ENCODE assay signal across 8 cellular contexts in the genomic region with DNA sequence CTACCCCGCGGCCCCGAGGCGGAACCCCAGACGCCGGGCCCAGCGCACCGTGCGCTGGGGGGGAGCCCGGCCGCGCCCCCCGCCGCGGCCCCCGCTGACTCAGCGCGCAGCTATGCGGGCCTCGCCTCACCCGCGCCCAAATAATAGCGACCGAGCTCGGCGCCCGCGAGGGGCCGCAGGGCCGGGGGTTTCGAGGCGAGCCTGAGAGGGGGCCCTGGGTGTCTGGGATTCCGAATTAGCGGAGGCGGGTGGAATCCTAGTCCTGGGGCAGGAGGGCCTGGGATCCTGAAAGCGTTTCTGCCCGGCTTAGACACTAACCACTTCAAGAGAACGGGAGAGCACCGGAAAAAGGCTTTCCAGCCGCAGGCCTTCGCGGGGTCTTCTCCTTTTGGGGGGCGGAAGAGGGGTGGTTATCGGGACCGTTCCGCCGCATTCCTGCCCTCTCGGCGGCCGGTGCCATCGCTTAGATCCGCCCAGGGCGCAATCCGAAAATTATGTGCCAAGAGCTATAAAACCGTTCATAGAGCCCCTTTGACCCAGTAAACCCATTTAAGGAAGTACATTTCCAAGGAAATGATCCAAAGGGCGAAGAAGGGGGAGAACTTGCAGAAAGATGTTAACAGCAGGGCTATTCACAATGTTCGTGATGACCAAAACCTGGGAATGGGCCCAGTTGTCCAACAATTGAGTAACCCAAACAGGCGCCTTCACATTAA. TPM values are rescaled to one million over a fixed set of nuclear protein-coding genes. Genes with fewer than 3 reads are reported as not detected.
DNase-seq lines count a peak whose midpoint lies in the region; ATAC-seq and TF ChIP-seq lines count a peak whose summit lies in the region.

No MANE protein-coding gene starts in this region.

- H3K4me3 Mint-ChIP-seq in T-helper 1 cell treated with Interleukin-12 subunit alpha and Interleukin-12 subunit beta and Interleukin-4 antibody, amounts not matched to agents 30 μg/mL and 1 μg/mL, for 36 hours: peak overlapping the region; percentile 78

- no peaks in the 10 kb centered on the region for H3K9me3 Mint-ChIP-seq in T-helper 1 cell treated with Interleukin-12 subunit alpha and Interleukin-12 subunit beta and Interleukin-4 antibody, amounts not matched to agents 30 μg/mL and 1 μg/mL, for 36 hours

- H3K4me3 ChIP-seq in duodenal mucosa (ENCODE audit: low read depth in 1 of 2, low read length in 2 of 2) (peak overlapping the region; percentile 68 to 95), lung (peak overlapping the region; percentile 88), subcutaneous abdominal adipose tissue (ENCODE audit: low read depth in 1 of 5, low read length in 5 of 5) (peak overlapping the region; percentile 80 to 95 (median 95))

- 1 to 2% methylated on average over 47 to 58 of the region's 58 CpGs for WGBS in lung, 2 donors

- no peaks in the 10 kb centered on the region for H3K27me3 ChIP-seq in duodenal mucosa (ENCODE audit: control insufficient read depth in 1 of 2, insufficient read depth in 2 of 2, low read length in 2 of 2)
- H3K27me3 ChIP-seq in lung (ENCODE audit: control insufficient read depth, insufficient read depth): no peaks in the 10 kb centered on the region
- H3K27me3 ChIP-seq in subcutaneous abdominal adipose tissue (ENCODE audit: control insufficient read depth in 5 of 5, insufficient read depth in 4 of 5, low read length in 5 of 5): no peaks in the 10 kb centered on the region

- H3K27ac ChIP-seq in duodenal mucosa (ENCODE audit: low read depth, low read length) (peak overlapping the region; percentile 98), lung (ENCODE audit: low read depth in 1 of 2, low read length in 1 of 2) (peak overlapping the region; percentile 98 to 100), subcutaneous abdominal adipose tissue (ENCODE audit: low read depth, low read length) (peak overlapping the region; percentile 99)

- H3K4me1 Mint-ChIP-seq in T-helper 1 cell treated with Interleukin-12 subunit alpha and Interleukin-12 subunit beta and Interleukin-4 antibody, amounts not matched to agents 30 μg/mL and 1 μg/mL, for 36 hours (ENCODE audit: low read depth): peaks cover 17% of the 10 kb centered on the region

- H3K4me1 ChIP-seq in duodenal mucosa (ENCODE audit: control insufficient read depth in 1 of 2, insufficient read depth in 2 of 2, low read length in 2 of 2) (peaks cover 20 to 32% of the 10 kb centered on the region in 2 donors), lung (ENCODE audit: control insufficient read depth in 2 of 2, insufficient read depth in 2 of 2, low read length in 2 of 2) (peaks cover 2 to 12% of the 10 kb centered on the region in 2 donors), subcutaneous abdominal adipose tissue (ENCODE audit: control insufficient read depth in 5 of 5, insufficient read depth in 5 of 5, low read length in 5 of 5) (peaks cover 0 to 59% (median 45%) of the 10 kb centered on the region in 5 donors)

- DNase-seq in AG09319 (ENCODE audit: extremely low read depth, low read depth) (peak; percentile 50), lung (ENCODE audit: low spot score) (peak; percentile 60), activated gamma-delta T cell (lab: John Stamatoyannopoulos, UW) (no peak)

- peak overlapping the region; percentile 76 to 79 for H3K9ac ChIP-seq in duodenal mucosa (ENCODE audit: low read depth in 1 of 2, low read length in 2 of 2)
- H3K9ac ChIP-seq in subcutaneous abdominal adipose tissue (ENCODE audit: low read length in 5 of 5): peak overlapping the region; percentile 70 to 100 (median 98)

- ATAC-seq in GM18511 (IDR thresholded peaks at IDR 0.05; ENCODE audit: unreplicated experiment) (peak; percentile 41), HG03521 (IDR thresholded peaks at IDR 0.05; ENCODE audit: unreplicated experiment) (peak; percentile 33), lung (ENCODE audit: insufficient read depth, low FRiP score) (peak; percentile 65)

- TF ChIP-seq CTCF in AG09319 (IDR thresholded peaks at IDR 0.05; ENCODE audit: low read depth, low read length) (no peak; the same call in 1 of the 2 replicates), lung (IDR thresholded peaks at IDR 0.05; ENCODE audit: control extremely low read depth, extremely low read depth) (no peak)

- H3K9me3 ChIP-seq in duodenal mucosa (ENCODE audit: control insufficient read depth in 1 of 2, low read length in 2 of 2) (no peaks in the 10 kb centered on the region), lung (ENCODE audit: control insufficient read depth in 2 of 2, insufficient read depth in 1 of 2, low read length in 1 of 2) (no peaks in the 10 kb centered on the region), subcutaneous abdominal adipose tissue (ENCODE audit: control insufficient read depth in 5 of 5, low read length in 5 of 5) (no peaks in the 10 kb centered on the region)

- H3K36me3 Mint-ChIP-seq in T-helper 1 cell treated with Interleukin-12 subunit alpha and Interleukin-12 subunit beta and Interleukin-4 antibody, amounts not matched to agents 30 μg/mL and 1 μg/mL, for 36 hours (ENCODE audit: low read depth): peaks cover 4% of the 10 kb centered on the region

- H3K36me3 ChIP-seq in duodenal mucosa (ENCODE audit: control insufficient read depth in 1 of 2, insufficient read depth in 2 of 2, low read length in 2 of 2) (no peaks in the 10 kb centered on the region), lung (ENCODE audit: control insufficient read depth in 2 of 2, insufficient read depth in 2 of 2, low read length in 2 of 2) (no peaks in the 10 kb centered on the region), subcutaneous abdominal adipose tissue (ENCODE audit: control insufficient read depth in 5 of 5, insufficient read depth in 5 of 5, low read length in 5 of 5) (no peaks in the 10 kb centered on the region)

- peak overlapping the region; percentile 55 for H3K27ac Mint-ChIP-seq in T-helper 1 cell treated with Interleukin-12 subunit alpha and Interleukin-12 subunit beta and Interleukin-4 antibody, amounts not matched to agents 30 μg/mL and 1 μg/mL, for 36 hours

- H3K27me3 Mint-ChIP-seq in T-helper 1 cell treated with Interleukin-12 subunit alpha and Interleukin-12 subunit beta and Interleukin-4 antibody, amounts not matched to agents 30 μg/mL and 1 μg/mL, for 36 hours (ENCODE audit: low read depth): peaks cover 13% of the 10 kb centered on the region

RNA-seq across cellular contexts. Expression of gene ROCK2, which starts 0.7 kb away (rescaled TPM):
- 100 to 1,000 TPM in 1 of 2 donors, 10 to 100 TPM in 1; 45.6 to 103 TPM for total RNA-seq in lung
- polyA plus RNA-seq in lung: 10 to 100 TPM in 1 of 2 donors, 1 to 10 TPM in 1; 8.0 to 11.8 TPM
